22 cellular contexts compared by ENCODE assay signal in the genomic region with DNA sequence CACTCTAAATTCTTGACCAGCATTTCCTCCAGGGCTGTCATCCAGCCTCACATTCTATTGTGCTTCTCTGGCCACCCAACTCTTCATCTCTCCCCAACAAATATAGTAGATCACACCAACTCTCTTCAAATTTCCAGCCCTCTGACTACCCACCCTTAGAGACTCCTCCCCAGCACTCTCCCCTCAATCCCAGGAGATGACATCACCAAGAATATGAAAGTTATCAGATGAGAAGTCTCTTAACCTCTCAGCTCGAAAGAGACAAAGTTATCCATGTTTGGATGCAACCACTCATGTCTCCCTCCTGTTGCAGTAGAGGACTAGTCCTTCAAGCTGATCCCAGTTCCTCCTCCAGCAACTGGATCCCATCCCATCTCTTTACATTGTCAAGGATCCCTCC.
"Had no signal": no experiment of that assay in that cellular context is flagged by ENCODE, and none has a peak within 500 bp of the region (broad histone marks: within the 10 kb centered on the region; RNA-seq: fewer than 3 reads in every experiment).

No MANE protein-coding gene starts in this region.

- ATAC-seq: foreskin keratinocyte; left colon; lower lobe of right lung; stimulated activated naive B cell treated with anti-CD40 and anti-IgM and Interleukin-4, amounts not matched to agents 10 μg/mL and 1 μg/mL and 100 μg/mL, for 72 hours had no signal

- H3K27me3 Mint-ChIP-seq: activated CD4-positive, alpha-beta T cell treated with anti-CD3 and anti-CD28 coated beads, Interleukin-2, amount 10 ng/mL, durations not matched to agents 24 days and 14 days; central memory CD8-positive, alpha-beta T cell; stimulated activated naive B cell treated with anti-CD40 and anti-IgM and Interleukin-4, amounts not matched to agents 10 μg/mL and 1 μg/mL and 100 μg/mL, for 72 hours had no signal

- H3K4me3 ChIP-seq: colonic mucosa, hepatocyte, lower lobe of right lung, sigmoid colon, thyroid gland had no signal

- H3K27ac Mint-ChIP-seq: endodermal cell, nephron progenitor cell had no signal

- DNase-seq: activated CD4-positive, alpha-beta T cell treated with anti-CD3 and anti-CD28 coated beads, Interleukin-2, amount 10 ng/mL, durations not matched to agents 24 days and 14 days; activated CD4-positive, CD25-positive, alpha-beta regulatory T cell; activated CD8-positive, alpha-beta memory T cell treated with anti-CD3 and anti-CD28 coated beads for 24 hours; activated gamma-delta T cell treated with Interleukin-2 at 50 U/mL for 16 hours; aorta; colonic mucosa; foreskin keratinocyte; left colon; lower lobe of right lung; nephron progenitor cell; nucleus accumbens; sigmoid colon; stimulated activated CD4-positive, alpha-beta T cell treated with anti-CD3 and anti-CD28 coated beads, Interleukin-4, amount 100 ng/mL, for 24 hours; stimulated activated naive B cell treated with anti-CD40 and anti-IgM and Interleukin-4, amounts not matched to agents 10 μg/mL and 1 μg/mL and 100 μg/mL, for 72 hours; T-helper 1 cell; T-helper 9 cell; thyroid gland had no signal

- H3K9me3 Mint-ChIP-seq: activated CD4-positive, alpha-beta T cell treated with anti-CD3 and anti-CD28 coated beads, Interleukin-2, amount 10 ng/mL, durations not matched to agents 24 days and 14 days; central memory CD8-positive, alpha-beta T cell; endodermal cell; nephron progenitor cell had no signal

- H3K4me1 ChIP-seq: colonic mucosa had no signal

- H3K4me2 ChIP-seq: hepatocyte had no signal

- H3K9me3 ChIP-seq: colonic mucosa, lower lobe of right lung, sigmoid colon, thyroid gland had no signal

- H3K27me3 ChIP-seq: colonic mucosa, foreskin keratinocyte, hepatocyte, sigmoid colon, thyroid gland had no signal

- H3K36me3 ChIP-seq: colonic mucosa, lower lobe of right lung, sigmoid colon, thyroid gland had no signal

- FAIRE-seq: islet of Langerhans had no signal

- H2AFZ ChIP-seq: hepatocyte had no signal

- H3K79me2 ChIP-seq: hepatocyte had no signal

- H3K4me3 Mint-ChIP-seq: activated CD4-positive, alpha-beta T cell treated with anti-CD3 and anti-CD28 coated beads, Interleukin-2, amount 10 ng/mL, durations not matched to agents 24 days and 14 days; central memory CD8-positive, alpha-beta T cell; endodermal cell; nephron progenitor cell had no signal

- H3K27ac ChIP-seq: colonic mucosa, epithelial cell of prostate, foreskin keratinocyte, hepatocyte, lower lobe of right lung, sigmoid colon, thyroid gland had no signal
